Comparison of ENCODE assay signal across 8 cellular contexts in genomic region chr16:3020247-3020603, GRCh38. TPM values are rescaled to one million over a fixed set of nuclear protein-coding genes. Genes with fewer than 3 reads are reported as not detected.
DNase-seq lines count a peak whose midpoint lies in the region; ATAC-seq and TF ChIP-seq lines count a peak whose summit lies in the region.

Gene TNFRSF12A (plus strand): TSS chr16:3020368. CDS start chr16:3020398, 30 bp downstream.

- H3K9me3 Mint-ChIP-seq in stimulated activated naive CD8-positive, alpha-beta T cell treated with anti-CD3 and anti-CD28 coated beads, Interleukin-15, amount 100 ng/mL, for 72 hours, result no peaks in the 10 kb centered on the region

- H3K9ac ChIP-seq in OCI-LY1 (ENCODE audit: low read length) (peak within 1 kb of the TSS; percentile 60), muscle layer of colon (ENCODE audit: low read length) (peak within 1 kb of the TSS; percentile 92)

- peaks cover 70% of the 10 kb centered on the region for H3K4me1 Mint-ChIP-seq in stimulated activated naive CD8-positive, alpha-beta T cell treated with anti-CD3 and anti-CD28 coated beads, Interleukin-15, amount 100 ng/mL, for 72 hours

- H3K9me2 ChIP-seq in OCI-LY1 (ENCODE audit: low read depth, low read length), result no peaks in the 10 kb centered on the region

- no peaks in the 10 kb centered on the region for H3K9me3 ChIP-seq in OCI-LY1 (ENCODE audit: low read length)
- no peaks in the 10 kb centered on the region for H3K9me3 ChIP-seq in muscle layer of colon (ENCODE audit: low read length)

- ATAC-seq in esophagus mucosa, result peak; percentile 20
- peak; percentile 29 for ATAC-seq in stimulated activated naive CD8-positive, alpha-beta T cell treated with anti-CD3 and anti-CD28 coated beads, Interleukin-15, amount 100 ng/mL, for 72 hours
- no peak for ATAC-seq in GM21576 (IDR thresholded peaks at IDR 0.05; ENCODE audit: unreplicated experiment)

- no peaks in the 10 kb centered on the region for H3F3A ChIP-seq in OCI-LY1 (ENCODE audit: insufficient read depth, low read length)

- H3K27ac Mint-ChIP-seq in stimulated activated naive CD8-positive, alpha-beta T cell treated with anti-CD3 and anti-CD28 coated beads, Interleukin-15, amount 100 ng/mL, for 72 hours, result peak within 1 kb of the TSS; percentile 69 to 96

- peak within 1 kb of the TSS; percentile 97 for H3K4me2 ChIP-seq in OCI-LY1 (ENCODE audit: low read length)

- H3K27me3 ChIP-seq in OCI-LY1 (ENCODE audit: insufficient read depth, low read length) (peaks cover 4% of the 10 kb centered on the region; the same call in 1 of the 2 replicates), muscle layer of colon (ENCODE audit: control insufficient read depth in 1 of 2, insufficient read depth in 2 of 2, low read length in 2 of 2) (peaks cover 7 to 22% of the 10 kb centered on the region in 2 donors)

- DNase-seq in CD1c-positive myeloid dendritic cell (ENCODE audit: extremely low spot score), result peak; percentile 93
- peak; percentile 65 for DNase-seq in GOT3 (lab: John Stamatoyannopoulos, UW)
- peak; percentile 80 to 86 for DNase-seq in activated T-cell treated with anti-CD3 and anti-CD28 coated beads, Interleukin-2, amount 50 U/mL, for 48 hours
- DNase-seq in stimulated activated naive CD8-positive, alpha-beta T cell treated with anti-CD3 and anti-CD28 coated beads, Interleukin-15, amount 100 ng/mL, for 72 hours, result peak; percentile 68 to 70

- H2AFZ ChIP-seq in OCI-LY1 (ENCODE audit: low read length), result no peak within 1 kb of the TSS

- peaks cover 35% of the 10 kb centered on the region for H3K27me3 Mint-ChIP-seq in stimulated activated naive CD8-positive, alpha-beta T cell treated with anti-CD3 and anti-CD28 coated beads, Interleukin-15, amount 100 ng/mL, for 72 hours

- H3K4me3 Mint-ChIP-seq in stimulated activated naive CD8-positive, alpha-beta T cell treated with anti-CD3 and anti-CD28 coated beads, Interleukin-15, amount 100 ng/mL, for 72 hours, result peak within 1 kb of the TSS; percentile 85

- H3K27ac ChIP-seq in OCI-LY1 (ENCODE audit: low read depth, low read length, poor library complexity, severe bottlenecking) (no peak within 1 kb of the TSS), muscle layer of colon (ENCODE audit: low read depth, low read length) (peak within 1 kb of the TSS; percentile 92)

- H3K4me3 ChIP-seq in OCI-LY1 (ENCODE audit: low read depth, low read length, poor library complexity, severe bottlenecking), result peak within 1 kb of the TSS; percentile 67
- peak within 1 kb of the TSS; percentile 68 to 84 for H3K4me3 ChIP-seq in muscle layer of colon (ENCODE audit: low read depth in 1 of 2, low read length in 2 of 2)

- H3K36me3 ChIP-seq in OCI-LY1 (ENCODE audit: insufficient read depth, low read length) (no peaks in the 10 kb centered on the region), muscle layer of colon (ENCODE audit: insufficient read depth, low read length) (no peaks in the 10 kb centered on the region)

- H3K4me1 ChIP-seq in OCI-LY1 (ENCODE audit: insufficient read depth, low read length, severe bottlenecking), result peaks cover 44% of the 10 kb centered on the region
- H3K4me1 ChIP-seq in muscle layer of colon (ENCODE audit: insufficient read depth, low read length), result peaks cover 24% of the 10 kb centered on the region

- no peaks in the 10 kb centered on the region for H4K20me1 ChIP-seq in OCI-LY1 (ENCODE audit: insufficient read depth, low read length)

- TF ChIP-seq CTCF in OCI-LY1 (IDR thresholded peaks at IDR 0.05; ENCODE audit: low read length), result no peak

- no peaks in the 10 kb centered on the region for H3K79me2 ChIP-seq in OCI-LY1 (ENCODE audit: insufficient read depth, low read length)

RNA-seq across cellular contexts. Expression of gene TNFRSF12A, which starts in this region (rescaled TPM):
- total RNA-seq in esophagus mucosa, result 11.7 TPM
